ENCODE assay signal across 18 cellular contexts in the genomic region with DNA sequence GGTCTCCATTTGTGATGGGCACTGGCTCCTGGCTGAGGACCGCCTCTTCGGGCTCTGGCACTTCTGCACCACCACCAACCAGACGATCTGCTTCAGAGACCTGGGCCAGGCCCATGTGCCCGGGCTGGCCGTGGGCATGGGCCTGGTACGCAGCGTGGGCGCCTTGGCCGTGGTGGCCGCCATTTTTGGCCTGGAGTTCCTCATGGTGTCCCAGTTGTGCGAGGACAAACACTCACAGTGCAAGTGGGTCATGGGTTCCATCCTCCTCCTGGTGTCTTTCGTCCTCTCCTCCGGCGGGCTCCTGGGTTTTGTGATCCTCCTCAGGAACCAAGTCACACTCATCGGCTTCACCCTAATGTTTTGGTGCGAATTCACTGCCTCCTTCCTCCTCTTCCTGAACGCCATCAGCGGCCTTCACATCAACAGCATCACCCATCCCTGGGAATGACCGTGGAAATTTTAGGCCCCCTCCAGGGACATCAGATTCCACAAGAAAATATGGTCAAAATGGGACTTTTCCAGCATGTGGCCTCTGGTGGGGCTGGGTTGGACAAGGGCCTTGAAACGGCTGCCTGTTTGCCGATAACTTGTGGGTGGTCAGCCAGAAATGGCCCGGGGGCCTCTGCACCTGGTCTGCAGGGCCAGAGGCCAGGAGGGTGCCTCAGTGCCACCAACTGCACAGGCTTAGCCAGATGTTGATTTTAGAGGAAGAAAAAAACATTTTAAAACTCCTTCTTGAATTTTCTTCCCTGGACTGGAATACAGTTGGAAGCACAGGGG. TPM values are rescaled to one million over a fixed set of nuclear protein-coding genes. Genes with fewer than 3 reads are reported as not detected.
DNase-seq lines count a peak whose midpoint lies in the region; ATAC-seq, FAIRE-seq and TF ChIP-seq lines count a peak whose summit lies in the region.
"Had no signal": no experiment of that assay in that cellular context is flagged by ENCODE, and none has a peak within 500 bp of the region (broad histone marks: within the 10 kb centered on the region; RNA-seq: fewer than 3 reads in every experiment).

No MANE protein-coding gene starts in this region.

- TF ChIP-seq CTCF in HepG2 (CRISPR knock-in tag; IDR thresholded peaks at IDR 0.05) (no peak), right lobe of liver (IDR thresholded peaks at IDR 0.05) (no peak), kidney (IDR thresholded peaks at IDR 0.05; ENCODE audit: borderline replicate concordance, extremely low read depth, insufficient read depth) (no peak), osteoblast (IDR thresholded peaks at IDR 0.05; ENCODE audit: extremely low read depth, low read depth, low read length) (no peak), thyroid gland (IDR thresholded peaks at IDR 0.05) (no peak)

- TF ChIP-seq POLR2A in HepG2 (IDR thresholded peaks at IDR 0.05; ENCODE audit: insufficient read depth in 1 of 2, low read depth in 2 of 2, low read length in 2 of 2) (no peak), right lobe of liver (IDR thresholded peaks at IDR 0.05) (no peak), thyroid gland (IDR thresholded peaks at IDR 0.05) (no peak)

- H3K27ac ChIP-seq in HepG2 (ENCODE audit: extremely low read length, insufficient read depth, low read length) (peak overlapping the region; percentile 76), right lobe of liver (no peak overlapping the region), kidney (ENCODE audit: low read depth in 2 of 2, low read length in 2 of 2) (peak overlapping the region; percentile 84 to 95), osteoblast (ENCODE audit: low read depth, low read length) (no peak overlapping the region), thyroid gland (peak overlapping the region in 2 of 3 donors; percentile 94 to 97)
- H3K27ac ChIP-seq: BLaER1 had no signal

- H3K4me2 ChIP-seq in HepG2 (ENCODE audit: low read depth, low read length) = peak overlapping the region; percentile 72
- no peak overlapping the region for H3K4me2 ChIP-seq in osteoblast (ENCODE audit: insufficient read depth, low read length)
- H3K4me2 ChIP-seq: BLaER1, GM23338 had no signal

- no peak overlapping the region for H3K4me3 ChIP-seq in HepG2 (replicated peaks in 1 of 3; ENCODE audit: insufficient read depth in 1 of 3, low read depth in 2 of 3, low read length in 3 of 3)
- H3K4me3 ChIP-seq in right lobe of liver = no peak overlapping the region
- H3K4me3 ChIP-seq in kidney (ENCODE audit: low read length in 2 of 2) = no peak overlapping the region
- no peak overlapping the region for H3K4me3 ChIP-seq in osteoblast (ENCODE audit: insufficient read depth, low read length)
- H3K4me3 ChIP-seq in thyroid gland (replicated peaks in 1 of 3) = no peak overlapping the region
- H3K4me3 ChIP-seq: BLaER1, GM12878, GM23338 had no signal

- in situ Hi-C loops in HepG2 (cut with HindIII; ENCODE audit: extremely low pct_ligation_motif_present, low pct_unique_long_range_greater_than_20kb) = loop anchor here (5.0 kb wide), 1 partner anchor 35 kb away; no protein-coding TSS in a partner anchor

- DNase-seq in HepG2 (ENCODE audit: low spot score) (no peak), right lobe of liver (no peak), kidney (no peak), osteoblast (ENCODE audit: insufficient read length, low spot score, missing footprints) (peak; percentile 34), thyroid gland (no peak), NCI-H2227 treated with DMSO at 0.1 percent for 48 hours (lab: John Stamatoyannopoulos, UW) (no peak), GM19239 (ENCODE audit: insufficient read length, low spot score) (no peak)
- DNase-seq: 8988T; Calu3; CD4-positive, alpha-beta memory T cell; DND-41; EL had no signal

- H3K9me3 ChIP-seq in HepG2 (ENCODE audit: low read length) (no peaks in the 10 kb centered on the region), right lobe of liver (no peaks in the 10 kb centered on the region), kidney (ENCODE audit: control insufficient read depth in 1 of 2, low read length in 2 of 2) (no peaks in the 10 kb centered on the region), osteoblast (ENCODE audit: low read depth, low read length) (no peaks in the 10 kb centered on the region), thyroid gland (no peaks in the 10 kb centered on the region)
- H3K9me3 ChIP-seq: BLaER1 had no signal

- peaks cover 64% of the 10 kb centered on the region for H3K79me2 ChIP-seq in HepG2 (ENCODE audit: insufficient read depth, low read length)
- H3K79me2 ChIP-seq in osteoblast (ENCODE audit: insufficient read depth, low read length) = no peaks in the 10 kb centered on the region

- CTCF ChIA-PET in HepG2 (lab: Yijun Ruan, JAX; ENCODE audit: low intra/inter-chr PET ratio, low total read pairs) = no interaction called here

- intact Hi-C loops in HepG2 (cut with micrococcal nuclease; ENCODE audit: unreplicated experiment) = no loop called here
- intact Hi-C loops in right lobe of liver (cut with DNase I) = no loop called here
- intact Hi-C loops in kidney (cut with DNase I) = no loop called here
- intact Hi-C loops in thyroid gland (cut with DNase I) = no loop called here

- 98% methylated on average over 21 of the region's 22 CpGs for WGBS in HepG2 (ENCODE audit: low lambda C conversion rate)
- 89% methylated on average over 6 of the region's 22 CpGs for WGBS in right lobe of liver (ENCODE audit: insufficient coverage, low coverage, low lambda C conversion rate, missing lambda C conversion rate)
- WGBS in thyroid gland, 2 donors = 97 to 98% methylated on average over 14 to 21 of the region's 22 CpGs

- no TSS peak for BruUV-seq in HepG2 (replicated peaks; lab: Mats Ljungman, UMichigan)

- H2AFZ ChIP-seq in HepG2 (ENCODE audit: low read length) = no peak overlapping the region
- H2AFZ ChIP-seq in osteoblast (ENCODE audit: low read length) = no peak overlapping the region
- H2AFZ ChIP-seq: GM23338 had no signal

- H3K36me3 ChIP-seq in HepG2 (replicated peaks in 1 of 2; ENCODE audit: control insufficient read depth in 1 of 2, insufficient read depth in 2 of 2, low read length in 2 of 2) (peaks cover 0 to 2% of the 10 kb centered on the region in 2 experiments; a peak in 3 of 5 replicates), right lobe of liver (peaks cover 0 to 29% (median 8%) of the 10 kb centered on the region in 4 donors), kidney (ENCODE audit: control insufficient read depth in 1 of 2, insufficient read depth in 2 of 2, low read length in 2 of 2) (peaks cover 3 to 16% of the 10 kb centered on the region in 2 donors), osteoblast (ENCODE audit: insufficient read depth, low read length) (no peaks in the 10 kb centered on the region), thyroid gland (no peaks in the 10 kb centered on the region)
- H3K36me3 ChIP-seq: BLaER1 had no signal

- FAIRE-seq in HepG2 (lab: Jason Lieb, UNC) (no peak), kidney (lab: Jason Lieb, UNC) (no peak), GM19239 (lab: Jason Lieb, UNC) (no peak)
- FAIRE-seq: GM12878, H54 had no signal

- H4K20me1 ChIP-seq in HepG2 (ENCODE audit: insufficient read depth, low read length) (peaks cover 11% of the 10 kb centered on the region; the same call in 1 of the 2 replicates), osteoblast (ENCODE audit: insufficient read depth, low read length) (no peaks in the 10 kb centered on the region)
- H4K20me1 ChIP-seq: BLaER1 had no signal

- no peak for TF ChIP-seq EP300 in HepG2 (IDR thresholded peaks at IDR 0.05; ENCODE audit: low read depth in 2 of 2, low read length in 2 of 2)
- no peak for TF ChIP-seq EP300 in HepG2 (CRISPR knock-in tag; IDR thresholded peaks at IDR 0.05; ENCODE audit: borderline replicate concordance)

- H3K27me3 ChIP-seq in HepG2 (ENCODE audit: control insufficient read depth in 1 of 2, insufficient read depth in 2 of 2, low read length in 2 of 2) (no peaks in the 10 kb centered on the region; a peak in 1 of 5 replicates), right lobe of liver (no peaks in the 10 kb centered on the region), osteoblast (ENCODE audit: insufficient read depth, low read length) (peaks cover 5% of the 10 kb centered on the region), thyroid gland (no peaks in the 10 kb centered on the region)

- POLR2A ChIA-PET in HepG2 (lab: Yijun Ruan, JAX) = interaction anchor here (0.8 to 1.4 kb wide), 6 partner anchors 8 to 242 kb away, joined by 3 to 4 read pairs (median 3); partner anchors contain the start of genes C2orf76, DBI and TMEM177

- peak overlapping the region; percentile 25; the same call in 1 of the 2 replicates for H3K9ac ChIP-seq in HepG2 (ENCODE audit: insufficient read depth, low read depth, low read length)
- H3K9ac ChIP-seq in kidney (ENCODE audit: low read length in 2 of 2) = no peak overlapping the region
- H3K9ac ChIP-seq: BLaER1 had no signal

- ATAC-seq in HepG2 (no peak), right lobe of liver (no peak), HG03432 (IDR thresholded peaks at IDR 0.05; ENCODE audit: unreplicated experiment) (no peak)
- ATAC-seq: GM12878, GM23338 had no signal

- no peak for TF ChIP-seq RAD21 in HepG2 (CRISPR knock-in tag; IDR thresholded peaks at IDR 0.05)

- H3K4me1 ChIP-seq in HepG2 (ENCODE audit: insufficient read depth, low read length) = peaks cover 96% of the 10 kb centered on the region
- peaks cover 0 to 42% (median 19%) of the 10 kb centered on the region in 4 donors for H3K4me1 ChIP-seq in right lobe of liver
- H3K4me1 ChIP-seq in kidney (ENCODE audit: control insufficient read depth in 1 of 2, insufficient read depth in 1 of 2, low read depth in 1 of 2, low read length in 2 of 2) = peaks cover 34 to 61% of the 10 kb centered on the region in 2 donors
- peaks cover 6% of the 10 kb centered on the region for H3K4me1 ChIP-seq in osteoblast (ENCODE audit: insufficient read depth, low read length)
- H3K4me1 ChIP-seq in thyroid gland = peaks cover 38 to 59% of the 10 kb centered on the region in 2 donors

RNA-seq across cellular contexts. Expression of gene TMEM37, which starts 5.5 kb away (rescaled TPM):
- 23.7 and 37.7 TPM in 2 replicates for total RNA-seq in HepG2 (2016; rRNA removed; fragmentation: Illumina TruSeq; extraction: Trizol)
- total RNA-seq in HepG2 (2016; cell fraction: cytosol; rRNA removed; fragmentation: Illumina TruSeq; extraction: Trizol; ENCODE audit: low read depth) = 28.9 and 37.4 TPM in 2 replicates
- total RNA-seq in HepG2 (2016; cell fraction: insoluble cytoplasmic fraction; rRNA removed; fragmentation: Illumina TruSeq; extraction: Trizol) = 22.3 and 38.3 TPM in 2 replicates
- total RNA-seq in HepG2 (2016; cell fraction: membrane; rRNA removed; fragmentation: Illumina TruSeq; extraction: Trizol) = 42.2 and 48.4 TPM in 2 replicates
- total RNA-seq in HepG2 (2016; cell fraction: nucleus; rRNA removed; fragmentation: Illumina TruSeq; extraction: Trizol) = 34.2 and 36.8 TPM in 2 replicates
- 115 and 141 TPM in 2 replicates for polyA plus RNA-seq in HepG2 (2011; rRNA removed)
- polyA plus RNA-seq in HepG2 (2011; cell fraction: cytosol; rRNA removed) = 117 and 121 TPM in 2 replicates
- 112 and 119 TPM in 2 replicates for polyA plus RNA-seq in HepG2 (2011; cell fraction: nucleus; rRNA removed)
- polyA plus RNA-seq in HepG2 (2012) = 79.4 and 99.6 TPM in 2 replicates
- polyA plus RNA-seq in HepG2 (2016; cell fraction: cytosol; fragmentation: Illumina TruSeq; extraction: Trizol; ENCODE audit: low read depth) = 35.8 and 51.6 TPM in 2 replicates
- 29.9 and 33.6 TPM in 2 replicates for polyA plus RNA-seq in HepG2 (2016; cell fraction: insoluble cytoplasmic fraction; fragmentation: Illumina TruSeq; extraction: Trizol; ENCODE audit: low read depth)
- polyA plus RNA-seq in HepG2 (2016; cell fraction: membrane; fragmentation: Illumina TruSeq; extraction: Trizol; ENCODE audit: low read depth) = 42.8 and 53.0 TPM in 2 replicates
- 58.5 and 61.9 TPM in 2 replicates for polyA plus RNA-seq in HepG2 (2016; cell fraction: nucleus; fragmentation: Illumina TruSeq; extraction: Trizol; ENCODE audit: insufficient read depth, low read depth)
- 8.6 and 130 TPM in 2 replicates for polyA minus RNA-seq in HepG2 (2011; rRNA and poly(A)+ RNA removed; ENCODE audit: low replicate concordance)
- polyA minus RNA-seq in HepG2 (2011; cell fraction: cytosol; rRNA and poly(A)+ RNA removed) = 23.8 and 26.3 TPM in 2 replicates
- polyA minus RNA-seq in HepG2 (2011; cell fraction: nucleus; rRNA and poly(A)+ RNA removed) = 72.6 and 73.7 TPM in 2 replicates
- total RNA-seq in right lobe of liver = 10 to 100 TPM; 37.3 to 96.6 (median 73.5) TPM
- 59.4 TPM for total RNA-seq in kidney
- polyA plus RNA-seq in kidney (ENCODE audit: insufficient read depth, low read depth, low replicate concordance) = 221 TPM
- total RNA-seq in osteoblast = 1.1 and 1.2 TPM in 2 replicates
- total RNA-seq in thyroid gland = 10 to 100 TPM; 34.4 to 50.2 (median 43.1) TPM
- polyA plus RNA-seq: CD14-positive monocyte; CD4-positive, alpha-beta memory T cell had no signal

Comparison
In these comparisons a context has a peak if more than half of its experiments do, and no peak if none do; other contexts are left out.
1. H3K27ac ChIP-seq: peak in HepG2 (single experiment), kidney (2 of 2) and thyroid gland (2 of 3); none in right lobe of liver (0 of 3) and osteoblast (single experiment).
2. RNA of gene TMEM37, which starts 5.5 kb away (total RNA-seq): 37.3 to 96.6 TPM in right lobe of liver, 59.4 TPM in kidney (single experiment), 34.4 to 50.2 TPM in thyroid gland and 22.3 to 48.4 TPM in HepG2; 1.1 to 1.2 TPM in osteoblast; every median in the first group is over 10 times any median in the second.